20 cellular contexts compared by ENCODE assay signal in the genomic region with DNA sequence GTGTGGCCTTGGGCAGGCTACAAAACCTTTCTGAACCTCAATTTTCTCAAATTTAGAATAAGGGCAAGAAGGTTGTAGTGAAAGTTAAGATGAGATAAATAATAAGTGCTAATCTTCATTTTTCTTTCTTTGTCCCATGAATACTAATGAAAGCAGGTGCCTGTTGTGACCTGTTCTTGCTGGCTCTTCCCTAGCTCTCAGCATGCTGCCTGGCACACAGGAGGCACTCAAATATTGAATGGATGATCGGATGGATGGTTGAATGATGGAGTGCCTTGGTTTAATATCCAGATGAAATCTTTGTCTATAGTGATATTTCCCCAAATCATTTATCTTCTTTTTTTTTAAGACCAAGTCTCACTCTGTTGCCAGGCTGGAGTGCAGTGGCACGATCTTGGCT. TPM values are rescaled to one million over a fixed set of nuclear protein-coding genes. Genes with fewer than 3 reads are reported as not detected.
A peak's percentile ranks its signal among the peaks of the same experiment; 100 is the strongest.
DNase-seq lines count a peak whose midpoint lies in the region; ATAC-seq and TF ChIP-seq lines count a peak whose summit lies in the region.
"Had no signal": no experiment of that assay in that cellular context is flagged by ENCODE, and none has a peak within 500 bp of the region (broad histone marks: within the 10 kb centered on the region; RNA-seq: fewer than 3 reads in every experiment).

No MANE protein-coding gene starts in this region.

- H3K27ac Mint-ChIP-seq in activated T-cell treated with anti-CD3 and anti-CD28 coated beads, Interleukin-2, amount 50 U/mL, for 72 hours, result no peak overlapping the region
- H3K27ac Mint-ChIP-seq: B cell; CD4-positive, CD25-positive, alpha-beta regulatory T cell; CD8-positive, alpha-beta T cell; HFFc6 had no signal

- TF ChIP-seq CTCF in RWPE1 (conservative IDR thresholded peaks at IDR 0.05; ENCODE audit: low read depth) (no peak), thyroid gland (IDR thresholded peaks at IDR 0.05) (no peak)

- no peaks in the 10 kb centered on the region for H3K4me1 Mint-ChIP-seq in activated T-cell treated with anti-CD3 and anti-CD28 coated beads, Interleukin-2, amount 50 U/mL, for 72 hours (ENCODE audit: low read depth)
- H3K4me1 Mint-ChIP-seq: B cell; CD4-positive, CD25-positive, alpha-beta regulatory T cell had no signal

- CTCF ChIA-PET in RWPE1 (lab: Yijun Ruan, JAX), result no interaction called here

- peaks cover 42% of the 10 kb centered on the region for H3K27me3 Mint-ChIP-seq in activated T-cell treated with anti-CD3 and anti-CD28 coated beads, Interleukin-2, amount 50 U/mL, for 72 hours (ENCODE audit: low read depth)

- POLR2A ChIA-PET in RWPE1 (lab: Yijun Ruan, JAX; ENCODE audit: low non-redundant PET), result no interaction called here

- DNase-seq in NCI-H187 treated with DMSO at 0.1 percent for 48 hours (lab: John Stamatoyannopoulos, UW), result peak; percentile 10
- no peak for DNase-seq in NCI-H187 (lab: John Stamatoyannopoulos, UW)
- peak; percentile 92 for DNase-seq in DMS79 (lab: John Stamatoyannopoulos, UW)
- DNase-seq in NCI-H345 (lab: John Stamatoyannopoulos, UW), result peak; percentile 47
- DNase-seq in cerebellum (ENCODE audit: low spot score), result peak; percentile 54
- no peak for DNase-seq in RWPE1 (ENCODE audit: low spot score)
- no peak for DNase-seq in activated T-cell treated with anti-CD3 and anti-CD28 coated beads, Interleukin-2, amount 50 U/mL, for 72 hours
- DNase-seq in thyroid gland, result no peak
- DNase-seq: Caco-2; CD4-positive, CD25-positive, alpha-beta regulatory T cell; CD8-positive, alpha-beta T cell; DMS153; GOT3; HFFc6 had no signal

- no peak for ATAC-seq in activated T-cell treated with anti-CD3 and anti-CD28 coated beads, Interleukin-2, amount 50 U/mL, for 72 hours (replicated peaks in 1 of 2)
- ATAC-seq: CD8-positive, alpha-beta T cell had no signal

- H3K27me3 ChIP-seq in thyroid gland, result no peaks in the 10 kb centered on the region
- H3K27me3 ChIP-seq: BLaER1 had no signal

- no peak overlapping the region for H3K4me3 Mint-ChIP-seq in activated T-cell treated with anti-CD3 and anti-CD28 coated beads, Interleukin-2, amount 50 U/mL, for 72 hours
- H3K4me3 Mint-ChIP-seq: B cell; CD4-positive, CD25-positive, alpha-beta regulatory T cell; CD8-positive, alpha-beta T cell; HFFc6 had no signal

- H3K9me3 ChIP-seq in thyroid gland, result no peaks in the 10 kb centered on the region
- H3K9me3 ChIP-seq: BLaER1, Caco-2, HAP-1 had no signal

- H3K4me1 ChIP-seq in thyroid gland, result no peaks in the 10 kb centered on the region
- H3K4me1 ChIP-seq: BLaER1, Caco-2 had no signal

- 88 to 93% methylated on average over 2 of the region's 2 CpGs for WGBS in thyroid gland, 2 donors

- no peak overlapping the region for H3K27ac ChIP-seq in RWPE1
- H3K27ac ChIP-seq in thyroid gland, result no peak overlapping the region
- H3K27ac ChIP-seq: 22Rv1, BLaER1, C4-2B had no signal

- intact Hi-C loops in thyroid gland (cut with DNase I), result no loop called here

- no peak for TF ChIP-seq POLR2A in thyroid gland (IDR thresholded peaks at IDR 0.05)

- no peaks in the 10 kb centered on the region for H3K36me3 ChIP-seq in thyroid gland
- H3K36me3 ChIP-seq: BLaER1, HAP-1 had no signal

- no peaks in the 10 kb centered on the region for H3K36me3 Mint-ChIP-seq in activated T-cell treated with anti-CD3 and anti-CD28 coated beads, Interleukin-2, amount 50 U/mL, for 72 hours (ENCODE audit: insufficient read depth in 2 of 2)
- H3K36me3 Mint-ChIP-seq: CD4-positive, CD25-positive, alpha-beta regulatory T cell; CD8-positive, alpha-beta T cell had no signal

- H3K9me3 Mint-ChIP-seq in activated T-cell treated with anti-CD3 and anti-CD28 coated beads, Interleukin-2, amount 50 U/mL, for 72 hours, result peaks cover 0 to 2% of the 10 kb centered on the region in 2 donors
- H3K9me3 Mint-ChIP-seq: CD8-positive, alpha-beta T cell; HFFc6 had no signal

- H3K4me3 ChIP-seq in thyroid gland (replicated peaks in 1 of 3), result no peak overlapping the region
- H3K4me3 ChIP-seq: BLaER1, HAP-1 had no signal

RNA-seq across cellular contexts. Expression of gene PBOV1, which starts 15.0 kb away (rescaled TPM):
- total RNA-seq in cerebellum (not detected), thyroid gland (not detected)
- not detected for total RNA-seq in activated T-cell treated with anti-CD3 and anti-CD28 coated beads, Interleukin-2, amount 50 U/mL, for 72 hours
- total RNA-seq: B cell; Caco-2; CD4-positive, CD25-positive, alpha-beta regulatory T cell; CD8-positive, alpha-beta T cell; Daoy; HFFc6 had no signal

RNA-seq across cellular contexts. Expression of gene ARFGEF3, which starts 41.6 kb away (rescaled TPM):
- total RNA-seq in cerebellum (38.3 TPM), thyroid gland (1 to 10 TPM; 2.4 to 7.2 (median 4.4) TPM)
- under 1 TPM; 0.53 to 0.76 TPM for total RNA-seq in activated T-cell treated with anti-CD3 and anti-CD28 coated beads, Interleukin-2, amount 50 U/mL, for 72 hours
- total RNA-seq: B cell; CD4-positive, CD25-positive, alpha-beta regulatory T cell; CD8-positive, alpha-beta T cell had no signal

Comparison
In these comparisons a context has a peak if more than half of its experiments do, and no peak if none do; other contexts are left out.
1. DNase-seq: peak in NCI-H187 treated with DMSO at 0.1 percent for 48 hours (single experiment), DMS79 (single experiment), NCI-H345 (single experiment) and cerebellum (single experiment); none in NCI-H187 (0 of 2), RWPE1 (single experiment), activated T-cell treated with anti-CD3 and anti-CD28 coated beads, Interleukin-2, amount 50 U/mL, for 72 hours (0 of 2) and thyroid gland (0 of 2).